In genomic region chr20:34190262-34190661, GRCh38 we compare ENCODE assay signal across 1 cellular context.
TF ChIP-seq lines count a peak whose summit lies in the region.

No MANE protein-coding gene starts in this region.

TF ChIP-seq in HepG2, 621 proteins besides CTCF, POLR2A, EP300 and RAD21:
- no peak for TF ChIP-seq ZNF629 (CRISPR knock-in tag; conservative IDR thresholded peaks at IDR 0.05)
- TF ChIP-seq ZNF580 (CRISPR knock-in tag; IDR thresholded peaks at IDR 0.05; ENCODE audit: borderline replicate concordance, low read depth), result no peak
- TF ChIP-seq SNRNP70 (IDR thresholded peaks at IDR 0.05; ENCODE audit: low read depth, low read length), result no peak
- no peak for TF ChIP-seq TOPORS (CRISPR knock-in tag; IDR thresholded peaks at IDR 0.05)
- no peak for TF ChIP-seq MTA1 (CRISPR knock-in tag; IDR thresholded peaks at IDR 0.05; ENCODE audit: borderline replicate concordance)
TF ChIP-seq in HepG2: peak in this region for 0.
